8 cellular contexts compared by ENCODE assay signal in genomic region chr2:157592983-157593382, GRCh38. TPM values are rescaled to one million over a fixed set of nuclear protein-coding genes. Genes with fewer than 3 reads are reported as not detected.
DNase-seq lines count a peak whose midpoint lies in the region; ATAC-seq and TF ChIP-seq lines count a peak whose summit lies in the region.

No MANE protein-coding gene starts in this region.

- ATAC-seq in body of pancreas = no peak

- peak; percentile 23; the same call in 1 of the 2 replicates for TF ChIP-seq RAD21 in SK-N-SH (IDR thresholded peaks at IDR 0.05; ENCODE audit: low read length)

- no peaks in the 10 kb centered on the region for H3K9me2 ChIP-seq in SK-N-SH

- no peak overlapping the region for H3K4me2 ChIP-seq in SK-N-SH

- no peaks in the 10 kb centered on the region for H4K20me1 ChIP-seq in SK-N-SH (ENCODE audit: insufficient read depth)

- TF ChIP-seq CTCF in GM12864 (IDR thresholded peaks at IDR 0.05; ENCODE audit: low read depth, low read length, missing control alignments) (peak; percentile 10), SK-N-SH (IDR thresholded peaks at IDR 0.05) (peak; percentile 47), body of pancreas (IDR thresholded peaks at IDR 0.05) (peak in 3 of 7 experiments; percentile 10 to 27 (median 12)), tibial nerve (IDR thresholded peaks at IDR 0.05) (peak in 1 of 5 experiments; percentile 20)

- no peaks in the 10 kb centered on the region for H3K9me3 ChIP-seq in SK-N-SH
- no peaks in the 10 kb centered on the region for H3K9me3 ChIP-seq in body of pancreas
- H3K9me3 ChIP-seq in tibial nerve = no peaks in the 10 kb centered on the region

- POLR2A ChIA-PET in SK-N-SH (lab: Yijun Ruan, JAX) = no interaction called here

- no peak for TF ChIP-seq EP300 in SK-N-SH (IDR thresholded peaks at IDR 0.05; ENCODE audit: borderline replicate concordance in 1 of 2, low read depth in 1 of 2, low read length in 1 of 2)
- TF ChIP-seq EP300 in tibial nerve (IDR thresholded peaks at IDR 0.05) = no peak

- H3K4me1 ChIP-seq in SK-N-SH (ENCODE audit: control insufficient read depth in 1 of 2, insufficient read depth in 2 of 2, low read depth in 1 of 2, low read length in 1 of 2) (no peaks in the 10 kb centered on the region), body of pancreas (peaks cover 3% of the 10 kb centered on the region), tibial nerve (peaks cover 0 to 17% (median 0%) of the 10 kb centered on the region in 4 donors)

- H3K36me3 ChIP-seq in SK-N-SH (replicated peaks in 1 of 2; ENCODE audit: control insufficient read depth in 1 of 2, insufficient read depth in 2 of 2, low read length in 1 of 2) (no peaks in the 10 kb centered on the region), body of pancreas (replicated peaks in 1 of 2; ENCODE audit: insufficient read depth in 1 of 2, low read depth in 2 of 2) (no peaks in the 10 kb centered on the region), tibial nerve (no peaks in the 10 kb centered on the region)

- H3K27me3 ChIP-seq in SK-N-SH (ENCODE audit: insufficient read depth) (no peaks in the 10 kb centered on the region; the same call in 1 of the 2 replicates), body of pancreas (no peaks in the 10 kb centered on the region), tibial nerve (peaks cover 0 to 9% of the 10 kb centered on the region in 2 donors)

- DNase-seq in AG08395 (ENCODE audit: low spot score) = peak; percentile 14
- DNase-seq in GM12864 (ENCODE audit: low read depth) = no peak
- peak; percentile 23 for DNase-seq in SK-N-SH
- peak; percentile 53 for DNase-seq in inferior parietal cortex (ENCODE audit: extremely low spot score)
- DNase-seq in central memory CD4-positive, alpha-beta T cell = no peak
- no peak for DNase-seq in cortex of kidney (lab: John Stamatoyannopoulos, UW)
- no peak for DNase-seq in body of pancreas
- no peak for DNase-seq in tibial nerve (ENCODE audit: low spot score in 2 of 2)

- no peak overlapping the region for H2AFZ ChIP-seq in SK-N-SH (ENCODE audit: low read depth)

- H3K9ac ChIP-seq in SK-N-SH = no peak overlapping the region

- H3K79me2 ChIP-seq in SK-N-SH (ENCODE audit: insufficient read depth) = no peaks in the 10 kb centered on the region

- CTCF ChIA-PET in SK-N-SH (lab: Yijun Ruan, JAX) = interaction anchor here (2.3 kb wide), 1 partner anchor 101 kb away, joined by 5 read pairs; no protein-coding TSS in a partner anchor

- H3K27ac ChIP-seq in SK-N-SH (ENCODE audit: low read depth in 2 of 2, low read length in 1 of 2) (no peak overlapping the region), body of pancreas (no peak overlapping the region), tibial nerve (no peak overlapping the region)

- TF ChIP-seq POLR2A in body of pancreas (IDR thresholded peaks at IDR 0.05) = no peak
- no peak for TF ChIP-seq POLR2A in tibial nerve (IDR thresholded peaks at IDR 0.05)

- 2% methylated on average over 3 of the region's 3 CpGs for WGBS in SK-N-SH (ENCODE audit: low lambda C conversion rate)
- 45 to 54% methylated on average over 3 of the region's 3 CpGs for WGBS in body of pancreas, 2 donors
- 27 to 37% methylated on average over 3 of the region's 3 CpGs for WGBS in tibial nerve, 2 donors

- no peaks in the 10 kb centered on the region for H3F3A ChIP-seq in SK-N-SH (replicated peaks; ENCODE audit: insufficient read depth)

- H3K4me3 ChIP-seq in GM12864 (ENCODE audit: low read depth, low read length) (no peak overlapping the region), SK-N-SH (ENCODE audit: low read depth in 2 of 2, low read length in 1 of 2) (no peak overlapping the region), body of pancreas (no peak overlapping the region), tibial nerve (no peak overlapping the region)

- intact Hi-C loops in body of pancreas (cut with DNase I) = no loop called here

TF ChIP-seq in SK-N-SH, 30 proteins besides CTCF, POLR2A, EP300 and RAD21:
- no peak for TF ChIP-seq SIN3A (IDR thresholded peaks at IDR 0.05; ENCODE audit: borderline replicate concordance, low read depth, low read length)
- TF ChIP-seq RXRA (IDR thresholded peaks at IDR 0.05; ENCODE audit: borderline replicate concordance, low read depth) = no peak
- TF ChIP-seq, protein P1, sequence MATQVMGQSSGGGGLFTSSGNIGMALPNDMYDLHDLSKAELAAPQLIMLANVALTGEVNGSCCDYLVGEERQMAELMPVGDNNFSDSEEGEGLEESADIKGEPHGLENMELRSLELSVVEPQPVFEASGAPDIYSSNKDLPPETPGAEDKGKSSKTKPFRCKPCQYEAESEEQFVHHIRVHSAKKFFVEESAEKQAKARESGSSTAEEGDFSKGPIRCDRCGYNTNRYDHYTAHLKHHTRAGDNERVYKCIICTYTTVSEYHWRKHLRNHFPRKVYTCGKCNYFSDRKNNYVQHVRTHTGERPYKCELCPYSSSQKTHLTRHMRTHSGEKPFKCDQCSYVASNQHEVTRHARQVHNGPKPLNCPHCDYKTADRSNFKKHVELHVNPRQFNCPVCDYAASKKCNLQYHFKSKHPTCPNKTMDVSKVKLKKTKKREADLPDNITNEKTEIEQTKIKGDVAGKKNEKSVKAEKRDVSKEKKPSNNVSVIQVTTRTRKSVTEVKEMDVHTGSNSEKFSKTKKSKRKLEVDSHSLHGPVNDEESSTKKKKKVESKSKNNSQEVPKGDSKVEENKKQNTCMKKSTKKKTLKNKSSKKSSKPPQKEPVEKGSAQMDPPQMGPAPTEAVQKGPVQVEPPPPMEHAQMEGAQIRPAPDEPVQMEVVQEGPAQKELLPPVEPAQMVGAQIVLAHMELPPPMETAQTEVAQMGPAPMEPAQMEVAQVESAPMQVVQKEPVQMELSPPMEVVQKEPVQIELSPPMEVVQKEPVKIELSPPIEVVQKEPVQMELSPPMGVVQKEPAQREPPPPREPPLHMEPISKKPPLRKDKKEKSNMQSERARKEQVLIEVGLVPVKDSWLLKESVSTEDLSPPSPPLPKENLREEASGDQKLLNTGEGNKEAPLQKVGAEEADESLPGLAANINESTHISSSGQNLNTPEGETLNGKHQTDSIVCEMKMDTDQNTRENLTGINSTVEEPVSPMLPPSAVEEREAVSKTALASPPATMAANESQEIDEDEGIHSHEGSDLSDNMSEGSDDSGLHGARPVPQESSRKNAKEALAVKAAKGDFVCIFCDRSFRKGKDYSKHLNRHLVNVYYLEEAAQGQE (IDR thresholded peaks at IDR 0.05; ENCODE audit: low read depth, low read length) = no peak
- no peak for TF ChIP-seq SMC3 (IDR thresholded peaks at IDR 0.05; ENCODE audit: low read depth, low read length)
- TF ChIP-seq GATA2 (CRISPR knock-in tag; IDR thresholded peaks at IDR 0.05) = no peak

RNA-seq across cellular contexts. Expression of gene ACVR1C, which starts 35.7 kb away (rescaled TPM):
- polyA plus RNA-seq in SK-N-SH (2012; rRNA removed) = 0.03 TPM in 1 of 2 replicates, not detected in the other
- 0.01 TPM in 2 replicates for polyA plus RNA-seq in SK-N-SH (2012; cell fraction: cytosol; rRNA removed)
- 0.01 and 0.04 TPM in 2 replicates for polyA plus RNA-seq in SK-N-SH (2012; cell fraction: nucleus; rRNA removed)
- 1 to 10 TPM; 1.6 to 6.6 TPM for total RNA-seq in body of pancreas
- total RNA-seq in tibial nerve = 1 to 10 TPM; 1.4 to 9.4 (median 5.4) TPM

Comparison
In these comparisons a context has a peak if more than half of its experiments do, and no peak if none do; other contexts are left out.
1. DNase-seq: peak in AG08395 (single experiment), SK-N-SH (single experiment) and inferior parietal cortex (single experiment); none in GM12864 (single experiment), central memory CD4-positive, alpha-beta T cell (single experiment), cortex of kidney (single experiment), body of pancreas (0 of 4) and tibial nerve (0 of 2).